Comparison of ENCODE assay signal across 8 cellular contexts in the genomic region with DNA sequence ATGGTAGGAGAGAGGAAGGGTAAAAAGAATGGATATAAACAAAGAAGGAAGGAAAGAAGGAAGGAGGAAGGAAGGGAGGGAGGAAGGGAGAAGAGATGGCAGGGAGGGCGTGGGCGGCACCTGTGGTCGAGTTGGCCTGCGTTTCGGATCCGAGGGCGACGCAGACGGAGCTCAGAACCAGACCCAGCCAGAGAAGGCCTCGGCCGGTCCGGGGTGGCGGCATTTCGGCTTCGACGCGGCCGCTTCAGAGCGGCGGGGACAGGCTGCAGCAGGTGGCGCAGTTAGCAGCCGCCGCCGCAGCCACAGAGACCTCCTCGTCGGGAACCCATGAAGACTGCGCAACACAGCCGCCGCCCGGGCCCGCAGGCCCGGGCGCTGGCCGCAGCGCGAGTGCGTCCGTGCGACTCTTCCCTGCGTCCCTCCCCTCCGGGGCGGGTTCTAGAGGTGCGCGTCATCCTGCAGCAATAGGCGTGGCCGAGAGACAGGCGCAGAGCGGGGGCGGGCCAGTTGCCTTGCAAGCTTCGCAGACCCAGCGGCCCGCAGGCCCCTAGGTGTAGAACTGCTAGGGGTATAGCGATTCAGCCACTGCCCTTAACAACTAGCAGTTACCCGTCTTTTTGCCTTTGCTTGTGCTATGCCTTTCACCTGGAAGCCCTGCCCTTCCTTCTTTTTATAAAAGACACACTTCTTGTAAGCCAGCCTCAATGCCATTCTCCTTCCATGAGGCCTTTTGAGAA. TPM values are rescaled to one million over a fixed set of nuclear protein-coding genes. Genes with fewer than 3 reads are reported as not detected.
DNase-seq lines count a peak whose midpoint lies in the region; ATAC-seq and TF ChIP-seq lines count a peak whose summit lies in the region.

A gene with protein sequence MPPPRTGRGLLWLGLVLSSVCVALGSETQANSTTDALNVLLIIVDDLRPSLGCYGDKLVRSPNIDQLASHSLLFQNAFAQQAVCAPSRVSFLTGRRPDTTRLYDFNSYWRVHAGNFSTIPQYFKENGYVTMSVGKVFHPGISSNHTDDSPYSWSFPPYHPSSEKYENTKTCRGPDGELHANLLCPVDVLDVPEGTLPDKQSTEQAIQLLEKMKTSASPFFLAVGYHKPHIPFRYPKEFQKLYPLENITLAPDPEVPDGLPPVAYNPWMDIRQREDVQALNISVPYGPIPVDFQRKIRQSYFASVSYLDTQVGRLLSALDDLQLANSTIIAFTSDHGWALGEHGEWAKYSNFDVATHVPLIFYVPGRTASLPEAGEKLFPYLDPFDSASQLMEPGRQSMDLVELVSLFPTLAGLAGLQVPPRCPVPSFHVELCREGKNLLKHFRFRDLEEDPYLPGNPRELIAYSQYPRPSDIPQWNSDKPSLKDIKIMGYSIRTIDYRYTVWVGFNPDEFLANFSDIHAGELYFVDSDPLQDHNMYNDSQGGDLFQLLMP (minus strand): TSS at position 392 of the 737 bp plus-strand sequence. CDS start 169 bp downstream, at position 223.

- peaks cover 6% of the 10 kb centered on the region for H3K36me3 Mint-ChIP-seq in natural killer cell treated with Interleukin-12 subunit alpha and Interleukin-12 subunit beta and Interleukin-15 and Interleukin-18, amount 100 ng/mL, for 72 hours

- peaks cover 22 to 30% of the 10 kb centered on the region in 2 donors for H3K4me1 Mint-ChIP-seq in natural killer cell treated with Interleukin-12 subunit alpha and Interleukin-12 subunit beta and Interleukin-15 and Interleukin-18, amount 100 ng/mL, for 72 hours (ENCODE audit: low read depth in 2 of 2)

- ATAC-seq in RWPE2 (ENCODE audit: low read depth): peak; percentile 95
- peak; percentile 90 to 92 for ATAC-seq in natural killer cell treated with Interleukin-12 subunit alpha and Interleukin-12 subunit beta and Interleukin-15 and Interleukin-18, amount 100 ng/mL, for 72 hours

- DNase-seq in EL: peak; percentile 85
- peak; percentile 15 for DNase-seq in GOT3 (lab: John Stamatoyannopoulos, UW)
- peak; percentile 42 for DNase-seq in LNCaP clone FGC (ENCODE audit: low read depth)
- peak; percentile 80 for DNase-seq in RWPE2 (ENCODE audit: low spot score)
- DNase-seq in activated T-helper 9 cell treated with anti-CD3 and anti-CD28 coated beads, Interleukin-2, amount 50 U/mL, for 16 hours (ENCODE audit: low read depth): peak; percentile 76
- DNase-seq in fibroblast of peridontal ligament (ENCODE audit: extremely low read depth): peak; percentile 70
- peak; percentile 92 for DNase-seq in natural killer cell treated with Interleukin-12 subunit alpha and Interleukin-12 subunit beta and Interleukin-15 and Interleukin-18, amount 100 ng/mL, for 72 hours (ENCODE audit: low spot score)
- peak; percentile 82 for DNase-seq in stimulated activated naive CD4-positive, alpha-beta T cell treated with Interleukin-2 at 50 U/mL for 16 hours (lab: John Stamatoyannopoulos, UW)

- H3K27me3 ChIP-seq in RWPE2 (ENCODE audit: insufficient read depth, poor library complexity, severe bottlenecking): no peaks in the 10 kb centered on the region

- no peaks in the 10 kb centered on the region for H3K36me3 ChIP-seq in RWPE2 (ENCODE audit: low read depth)

- H3K27ac ChIP-seq in RWPE2 (ENCODE audit: poor library complexity, severe bottlenecking): peak within 1 kb of the TSS; percentile 29

- H3K9me3 ChIP-seq in RWPE2 (ENCODE audit: severe bottlenecking): no peaks in the 10 kb centered on the region

- H3K4me3 Mint-ChIP-seq in natural killer cell treated with Interleukin-12 subunit alpha and Interleukin-12 subunit beta and Interleukin-15 and Interleukin-18, amount 100 ng/mL, for 72 hours: peak within 1 kb of the TSS; percentile 99

- H3K9me3 Mint-ChIP-seq in natural killer cell treated with Interleukin-12 subunit alpha and Interleukin-12 subunit beta and Interleukin-15 and Interleukin-18, amount 100 ng/mL, for 72 hours: no peaks in the 10 kb centered on the region

- no peak for TF ChIP-seq CTCF in LNCaP clone FGC (IDR thresholded peaks at IDR 0.05; ENCODE audit: control insufficient read depth, extremely low read depth, insufficient read depth)
- TF ChIP-seq CTCF in RWPE2 (IDR thresholded peaks at IDR 0.05; ENCODE audit: poor library complexity, severe bottlenecking): no peak

- peak within 1 kb of the TSS; percentile 88 to 94 for H3K27ac Mint-ChIP-seq in natural killer cell treated with Interleukin-12 subunit alpha and Interleukin-12 subunit beta and Interleukin-15 and Interleukin-18, amount 100 ng/mL, for 72 hours

- peak within 1 kb of the TSS; percentile 64 for H3K4me3 ChIP-seq in LNCaP clone FGC (ENCODE audit: low read depth, low read length)
- peak within 1 kb of the TSS; percentile 51 for H3K4me3 ChIP-seq in RWPE2 (ENCODE audit: severe bottlenecking)

- peaks cover 0 to 9% of the 10 kb centered on the region in 2 donors for H3K27me3 Mint-ChIP-seq in natural killer cell treated with Interleukin-12 subunit alpha and Interleukin-12 subunit beta and Interleukin-15 and Interleukin-18, amount 100 ng/mL, for 72 hours

- peaks cover 20% of the 10 kb centered on the region for H3K4me1 ChIP-seq in RWPE2 (ENCODE audit: insufficient read depth, poor library complexity, severe bottlenecking)

RNA-seq across cellular contexts. Expression of the gene that starts here (rescaled TPM):
- 100 to 1,000 TPM in 1 of 2 donors, 10 to 100 TPM in 1; 96.0 to 129 TPM for total RNA-seq in natural killer cell treated with Interleukin-12 subunit alpha and Interleukin-12 subunit beta and Interleukin-15 and Interleukin-18, amount 100 ng/mL, for 72 hours

Comparison
In these comparisons a context has a peak if more than half of its experiments do, and no peak if none do; other contexts are left out.
1. Peak in every context shown above with its lines: DNase-seq, ATAC-seq, H3K4me3 ChIP-seq and H3K27ac ChIP-seq.
2. DNase-seq: peak in every context shown above with its lines; median percentile 92 in natural killer cell treated with Interleukin-12 subunit alpha and Interleukin-12 subunit beta and Interleukin-15 and Interleukin-18, amount 100 ng/mL, for 72 hours; 85 in EL; 82 in stimulated activated naive CD4-positive, alpha-beta T cell treated with Interleukin-2 at 50 U/mL for 16 hours; 80 in RWPE2; 76 in activated T-helper 9 cell treated with anti-CD3 and anti-CD28 coated beads, Interleukin-2, amount 50 U/mL, for 16 hours; 70 in fibroblast of peridontal ligament; 42 in LNCaP clone FGC; 15 in GOT3.